ENCODE assay signal across 15 cellular contexts in genomic region chr14:90774316-90774715, GRCh38.
"Had no signal": no experiment of that assay in that cellular context is flagged by ENCODE, and none has a peak within 500 bp of the region (broad histone marks: within the 10 kb centered on the region; RNA-seq: fewer than 3 reads in every experiment).

No MANE protein-coding gene starts in this region.

- H3K9me3 ChIP-seq: adrenal gland, thyroid gland had no signal

- H3K27ac ChIP-seq: adrenal gland, thyroid gland had no signal

- DNase-seq: activated CD4-positive, alpha-beta T cell treated with anti-CD3 and anti-CD28 coated beads, Interleukin-2, amount 50 U/mL, for 1 hour; activated CD4-positive, CD25-positive, alpha-beta regulatory T cell treated with anti-CD3 and anti-CD28 coated beads, Interleukin-2, amount 50 U/mL, for 72 hours; activated CD8-positive, alpha-beta memory T cell treated with anti-CD3 and anti-CD28 coated beads, Interleukin-2, amount 50 U/mL, for 4 hours; activated naive CD4-positive, alpha-beta T cell treated with anti-CD3 and anti-CD28 coated beads, Interleukin-2, amount 10 ng/mL, durations not matched to agents 7 days and 5 days; activated T-cell treated with anti-CD3 and anti-CD28 coated beads, Interleukin-2, amount 50 U/mL, for 4 hours; foreskin melanocyte; hypothalamus; nucleus accumbens; stimulated activated CD4-positive, alpha-beta T cell treated with anti-CD3 and anti-CD28 coated beads, Interleukin-4, amount 100 ng/mL, for 24 hours; thyroid gland had no signal

- H3K36me3 ChIP-seq: adrenal gland, thyroid gland had no signal

- H3K4me3 ChIP-seq: adrenal gland, lung, thyroid gland had no signal

- ATAC-seq: activated T-cell treated with anti-CD3 and anti-CD28 coated beads, Interleukin-2, amount 50 U/mL, for 4 hours; left lobe of liver; sciatic nerve; stimulated activated memory B cell treated with anti-CD40 and anti-IgM and Interleukin-4, amounts not matched to agents 10 μg/mL and 1 μg/mL and 100 μg/mL, for 72 hours had no signal

- H3K4me1 ChIP-seq: adrenal gland had no signal
